14 cellular contexts compared by ENCODE assay signal in genomic region chr13:99800004-99800403, GRCh38.
DNase-seq lines count a peak whose midpoint lies in the region; TF ChIP-seq lines count a peak whose summit lies in the region.
"Had no signal": no experiment of that assay in that cellular context is flagged by ENCODE, and none has a peak within 500 bp of the region (broad histone marks: within the 10 kb centered on the region; RNA-seq: fewer than 3 reads in every experiment).

No MANE protein-coding gene starts in this region.

- no peak overlapping the region for H3K4me2 ChIP-seq in neuronal stem cell (ENCODE audit: insufficient read depth, low read length, poor library complexity, severe bottlenecking)
- H3K4me2 ChIP-seq: BLaER1 had no signal

- no peak overlapping the region for H2AFZ ChIP-seq in neuronal stem cell (ENCODE audit: low read length)

- WGBS in esophagus muscularis mucosa: 94% methylated on average over 3 of the region's 3 CpGs
- WGBS in neuronal stem cell (ENCODE audit: extremely low coverage in 2 of 2, insufficient read length in 2 of 2, insufficient replicate concordance in 1 of 2), 2 donors: no CpG with 5 or more reads among the region's 3 CpGs

- H2BK120ac ChIP-seq in neuronal stem cell (ENCODE audit: low read depth, low read length): no peak overlapping the region

- H2BK15ac ChIP-seq in neuronal stem cell (ENCODE audit: low read length): no peak overlapping the region

- no peak overlapping the region for H2BK5ac ChIP-seq in neuronal stem cell (ENCODE audit: low read length)

- H3K27me3 ChIP-seq in esophagus muscularis mucosa: no peaks in the 10 kb centered on the region
- no peaks in the 10 kb centered on the region for H3K27me3 ChIP-seq in neuronal stem cell (ENCODE audit: control insufficient read depth in 3 of 3, insufficient read depth in 3 of 3, low read depth in 1 of 3, low read length in 3 of 3)
- H3K27me3 ChIP-seq: BLaER1 had no signal

- no peak overlapping the region for H2BK12ac ChIP-seq in neuronal stem cell (ENCODE audit: low read length)

- no peak overlapping the region for H3K23ac ChIP-seq in neuronal stem cell (ENCODE audit: low read depth, low read length, poor library complexity)

- no peak overlapping the region for H3K14ac ChIP-seq in neuronal stem cell (ENCODE audit: low read length)

- TF ChIP-seq CTCF in esophagus muscularis mucosa (IDR thresholded peaks at IDR 0.05): no peak

- H3K4me3 ChIP-seq in esophagus muscularis mucosa (no peak overlapping the region), neuronal stem cell (ENCODE audit: low read length in 2 of 2) (no peak overlapping the region)
- H3K4me3 ChIP-seq: BLaER1 had no signal

- intact Hi-C loops in esophagus muscularis mucosa (cut with DNase I): no loop called here

- H3K9me3 ChIP-seq in esophagus muscularis mucosa (no peaks in the 10 kb centered on the region), neuronal stem cell (replicated peaks in 1 of 2; ENCODE audit: control insufficient read depth in 2 of 2, insufficient read depth in 1 of 2, low read depth in 1 of 2, low read length in 2 of 2) (no peaks in the 10 kb centered on the region)
- H3K9me3 ChIP-seq: BLaER1 had no signal

- no peak overlapping the region for H4K91ac ChIP-seq in neuronal stem cell (ENCODE audit: low read depth, low read length, poor library complexity)

- no peak overlapping the region for H3K9ac ChIP-seq in neuronal stem cell (ENCODE audit: low read depth, low read length, poor library complexity)
- H3K9ac ChIP-seq: BLaER1 had no signal

- H3K36me3 ChIP-seq in esophagus muscularis mucosa (no peaks in the 10 kb centered on the region), neuronal stem cell (replicated peaks in 1 of 2; ENCODE audit: control insufficient read depth in 2 of 2, insufficient read depth in 2 of 2, low read length in 2 of 2) (no peaks in the 10 kb centered on the region)
- H3K36me3 ChIP-seq: BLaER1 had no signal

- no peak for TF ChIP-seq EP300 in esophagus muscularis mucosa (IDR thresholded peaks at IDR 0.05)

- peak overlapping the region; percentile 49 for H2AK5ac ChIP-seq in neuronal stem cell (ENCODE audit: low read depth, low read length)

- H3K4me1 ChIP-seq in esophagus muscularis mucosa (no peaks in the 10 kb centered on the region), neuronal stem cell (ENCODE audit: control insufficient read depth in 2 of 2, insufficient read depth in 1 of 2, low read depth in 1 of 2, low read length in 2 of 2) (peaks cover 7 to 17% of the 10 kb centered on the region in 2 donors)
- H3K4me1 ChIP-seq: BLaER1 had no signal

- H4K8ac ChIP-seq in neuronal stem cell (ENCODE audit: low read depth, low read length): no peak overlapping the region

- DNase-seq in NCI-H82 (lab: John Stamatoyannopoulos, UW) (peak; percentile 27), NCI-H82 treated with DMSO at 0.1 percent for 48 hours (lab: John Stamatoyannopoulos, UW; ENCODE audit: unreplicated experiment) (no peak), NCI-H69 (lab: John Stamatoyannopoulos, UW) (peak; percentile 86), esophagus muscularis mucosa (ENCODE audit: extremely low spot score) (peak; percentile 37), neuronal stem cell (ENCODE audit: low spot score) (no peak), 8988T (no peak), kidney tubule cell (ENCODE audit: low spot score) (no peak), CD1c-positive myeloid dendritic cell (ENCODE audit: extremely low spot score) (no peak)
- DNase-seq: AML-193; CD4-positive, CD25-positive, alpha-beta regulatory T cell; DMS53; GF-D8; IMR-90 had no signal

- H3K18ac ChIP-seq in neuronal stem cell (ENCODE audit: low read length): no peak overlapping the region

- no peak overlapping the region for H3K4ac ChIP-seq in neuronal stem cell (ENCODE audit: low read length)

- H3K79me1 ChIP-seq in neuronal stem cell (ENCODE audit: low read depth, low read length): no peaks in the 10 kb centered on the region

- H3K27ac ChIP-seq in esophagus muscularis mucosa (replicated peaks in 1 of 4) (no peak overlapping the region), neuronal stem cell (replicated peaks; ENCODE audit: low read length) (no peak overlapping the region)
- H3K27ac ChIP-seq: BLaER1 had no signal

- no peak for TF ChIP-seq POLR2A in esophagus muscularis mucosa (IDR thresholded peaks at IDR 0.05; ENCODE audit: low read depth)

Comparison
In these comparisons a context has a peak if more than half of its experiments do, and no peak if none do; other contexts are left out.
1. DNase-seq: peak in NCI-H82 (single experiment), NCI-H69 (single experiment) and esophagus muscularis mucosa (single experiment); none in NCI-H82 treated with DMSO at 0.1 percent for 48 hours (single experiment), neuronal stem cell (single experiment), 8988T (single experiment), kidney tubule cell (single experiment) and CD1c-positive myeloid dendritic cell (single experiment).